In the genomic region with DNA sequence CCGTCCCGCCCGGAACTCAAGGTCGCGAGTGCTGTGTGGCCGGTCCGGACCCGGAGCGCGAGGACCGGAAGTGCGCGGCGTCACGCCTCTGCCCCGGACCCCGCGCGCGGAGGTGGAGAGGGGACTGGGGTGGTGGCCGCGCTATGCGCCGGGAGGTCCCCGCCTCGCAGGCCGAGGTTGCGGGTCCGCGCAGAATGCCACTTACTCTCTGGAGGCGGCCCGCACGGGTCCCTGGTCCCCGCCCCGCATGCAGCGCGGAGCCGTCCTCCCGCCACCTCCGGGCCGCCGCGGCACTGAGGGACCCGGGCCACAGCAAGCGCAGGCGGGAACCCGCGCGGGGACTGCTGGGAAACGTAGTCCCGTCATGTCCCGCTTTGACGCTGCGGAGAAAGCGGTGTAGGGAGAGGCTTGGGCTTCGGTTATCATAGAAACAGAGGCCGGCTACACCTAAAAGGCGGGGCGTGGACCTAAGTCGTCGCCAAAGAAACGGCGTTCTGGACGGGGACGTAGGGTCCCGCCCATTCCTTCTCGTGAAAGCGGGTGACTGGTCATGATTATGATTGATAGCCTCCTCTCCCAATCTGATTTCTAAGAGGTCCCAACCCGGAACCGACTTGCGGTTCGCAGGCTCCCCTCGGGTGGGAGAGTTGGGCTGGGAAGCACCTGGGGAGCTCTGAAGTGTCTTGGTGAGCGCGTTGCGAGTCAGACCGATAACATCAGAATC, we compare ENCODE assay signal across 1 cellular context.
TF ChIP-seq lines count a peak whose summit lies in the region.

A gene (minus strand): TSS at position 295 of the 724 bp plus-strand sequence. CDS start 11,698 bp downstream, outside the sequence.

TF ChIP-seq in WTC11, 78 proteins besides CTCF, POLR2A, EP300 and RAD21 (continued from another document and continues in another):
- TF ChIP-seq, protein P1, sequence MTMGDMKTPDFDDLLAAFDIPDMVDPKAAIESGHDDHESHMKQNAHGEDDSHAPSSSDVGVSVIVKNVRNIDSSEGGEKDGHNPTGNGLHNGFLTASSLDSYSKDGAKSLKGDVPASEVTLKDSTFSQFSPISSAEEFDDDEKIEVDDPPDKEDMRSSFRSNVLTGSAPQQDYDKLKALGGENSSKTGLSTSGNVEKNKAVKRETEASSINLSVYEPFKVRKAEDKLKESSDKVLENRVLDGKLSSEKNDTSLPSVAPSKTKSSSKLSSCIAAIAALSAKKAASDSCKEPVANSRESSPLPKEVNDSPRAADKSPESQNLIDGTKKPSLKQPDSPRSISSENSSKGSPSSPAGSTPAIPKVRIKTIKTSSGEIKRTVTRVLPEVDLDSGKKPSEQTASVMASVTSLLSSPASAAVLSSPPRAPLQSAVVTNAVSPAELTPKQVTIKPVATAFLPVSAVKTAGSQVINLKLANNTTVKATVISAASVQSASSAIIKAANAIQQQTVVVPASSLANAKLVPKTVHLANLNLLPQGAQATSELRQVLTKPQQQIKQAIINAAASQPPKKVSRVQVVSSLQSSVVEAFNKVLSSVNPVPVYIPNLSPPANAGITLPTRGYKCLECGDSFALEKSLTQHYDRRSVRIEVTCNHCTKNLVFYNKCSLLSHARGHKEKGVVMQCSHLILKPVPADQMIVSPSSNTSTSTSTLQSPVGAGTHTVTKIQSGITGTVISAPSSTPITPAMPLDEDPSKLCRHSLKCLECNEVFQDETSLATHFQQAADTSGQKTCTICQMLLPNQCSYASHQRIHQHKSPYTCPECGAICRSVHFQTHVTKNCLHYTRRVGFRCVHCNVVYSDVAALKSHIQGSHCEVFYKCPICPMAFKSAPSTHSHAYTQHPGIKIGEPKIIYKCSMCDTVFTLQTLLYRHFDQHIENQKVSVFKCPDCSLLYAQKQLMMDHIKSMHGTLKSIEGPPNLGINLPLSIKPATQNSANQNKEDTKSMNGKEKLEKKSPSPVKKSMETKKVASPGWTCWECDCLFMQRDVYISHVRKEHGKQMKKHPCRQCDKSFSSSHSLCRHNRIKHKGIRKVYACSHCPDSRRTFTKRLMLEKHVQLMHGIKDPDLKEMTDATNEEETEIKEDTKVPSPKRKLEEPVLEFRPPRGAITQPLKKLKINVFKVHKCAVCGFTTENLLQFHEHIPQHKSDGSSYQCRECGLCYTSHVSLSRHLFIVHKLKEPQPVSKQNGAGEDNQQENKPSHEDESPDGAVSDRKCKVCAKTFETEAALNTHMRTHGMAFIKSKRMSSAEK (CRISPR knock-in tag; IDR thresholded peaks at IDR 0.05; ENCODE audit: borderline replicate concordance) = no peak
- TF ChIP-seq, protein P2, sequence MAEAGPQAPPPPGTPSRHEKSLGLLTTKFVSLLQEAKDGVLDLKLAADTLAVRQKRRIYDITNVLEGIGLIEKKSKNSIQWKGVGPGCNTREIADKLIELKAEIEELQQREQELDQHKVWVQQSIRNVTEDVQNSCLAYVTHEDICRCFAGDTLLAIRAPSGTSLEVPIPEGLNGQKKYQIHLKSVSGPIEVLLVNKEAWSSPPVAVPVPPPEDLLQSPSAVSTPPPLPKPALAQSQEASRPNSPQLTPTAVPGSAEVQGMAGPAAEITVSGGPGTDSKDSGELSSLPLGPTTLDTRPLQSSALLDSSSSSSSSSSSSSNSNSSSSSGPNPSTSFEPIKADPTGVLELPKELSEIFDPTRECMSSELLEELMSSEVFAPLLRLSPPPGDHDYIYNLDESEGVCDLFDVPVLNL (CRISPR knock-in tag; IDR thresholded peaks at IDR 0.05; ENCODE audit: borderline replicate concordance, low read depth) = peak; percentile 76
- TF ChIP-seq ATF1 (CRISPR knock-in tag; IDR thresholded peaks at IDR 0.05) = peak; percentile 10
- TF ChIP-seq NFATC4 (CRISPR knock-in tag; IDR thresholded peaks at IDR 0.05) = no peak; the same call in 1 of the 2 replicates
- TF ChIP-seq, protein P3, sequence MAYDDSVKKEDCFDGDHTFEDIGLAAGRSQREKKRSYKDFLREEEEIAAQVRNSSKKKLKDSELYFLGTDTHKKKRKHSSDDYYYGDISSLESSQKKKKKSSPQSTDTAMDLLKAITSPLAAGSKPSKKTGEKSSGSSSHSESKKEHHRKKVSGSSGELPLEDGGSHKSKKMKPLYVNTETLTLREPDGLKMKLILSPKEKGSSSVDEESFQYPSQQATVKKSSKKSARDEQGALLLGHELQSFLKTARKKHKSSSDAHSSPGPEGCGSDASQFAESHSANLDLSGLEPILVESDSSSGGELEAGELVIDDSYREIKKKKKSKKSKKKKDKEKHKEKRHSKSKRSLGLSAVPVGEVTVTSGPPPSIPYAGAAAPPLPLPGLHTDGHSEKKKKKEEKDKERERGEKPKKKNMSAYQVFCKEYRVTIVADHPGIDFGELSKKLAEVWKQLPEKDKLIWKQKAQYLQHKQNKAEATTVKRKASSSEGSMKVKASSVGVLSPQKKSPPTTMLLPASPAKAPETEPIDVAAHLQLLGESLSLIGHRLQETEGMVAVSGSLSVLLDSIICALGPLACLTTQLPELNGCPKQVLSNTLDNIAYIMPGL (CRISPR knock-in tag; IDR thresholded peaks at IDR 0.05) = peak; percentile 96; the same call in 1 of the 2 replicates
- TF ChIP-seq TCF7 (CRISPR knock-in tag; IDR thresholded peaks at IDR 0.05; ENCODE audit: low read depth) = peak; percentile 87
- peak; percentile 84 for TF ChIP-seq NFE2L1 (CRISPR knock-in tag; IDR thresholded peaks at IDR 0.05)
- TF ChIP-seq, protein P4, sequence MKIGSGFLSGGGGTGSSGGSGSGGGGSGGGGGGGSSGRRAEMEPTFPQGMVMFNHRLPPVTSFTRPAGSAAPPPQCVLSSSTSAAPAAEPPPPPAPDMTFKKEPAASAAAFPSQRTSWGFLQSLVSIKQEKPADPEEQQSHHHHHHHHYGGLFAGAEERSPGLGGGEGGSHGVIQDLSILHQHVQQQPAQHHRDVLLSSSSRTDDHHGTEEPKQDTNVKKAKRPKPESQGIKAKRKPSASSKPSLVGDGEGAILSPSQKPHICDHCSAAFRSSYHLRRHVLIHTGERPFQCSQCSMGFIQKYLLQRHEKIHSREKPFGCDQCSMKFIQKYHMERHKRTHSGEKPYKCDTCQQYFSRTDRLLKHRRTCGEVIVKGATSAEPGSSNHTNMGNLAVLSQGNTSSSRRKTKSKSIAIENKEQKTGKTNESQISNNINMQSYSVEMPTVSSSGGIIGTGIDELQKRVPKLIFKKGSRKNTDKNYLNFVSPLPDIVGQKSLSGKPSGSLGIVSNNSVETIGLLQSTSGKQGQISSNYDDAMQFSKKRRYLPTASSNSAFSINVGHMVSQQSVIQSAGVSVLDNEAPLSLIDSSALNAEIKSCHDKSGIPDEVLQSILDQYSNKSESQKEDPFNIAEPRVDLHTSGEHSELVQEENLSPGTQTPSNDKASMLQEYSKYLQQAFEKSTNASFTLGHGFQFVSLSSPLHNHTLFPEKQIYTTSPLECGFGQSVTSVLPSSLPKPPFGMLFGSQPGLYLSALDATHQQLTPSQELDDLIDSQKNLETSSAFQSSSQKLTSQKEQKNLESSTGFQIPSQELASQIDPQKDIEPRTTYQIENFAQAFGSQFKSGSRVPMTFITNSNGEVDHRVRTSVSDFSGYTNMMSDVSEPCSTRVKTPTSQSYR (CRISPR knock-in tag; IDR thresholded peaks at IDR 0.05) = no peak
- TF ChIP-seq, protein P5, sequence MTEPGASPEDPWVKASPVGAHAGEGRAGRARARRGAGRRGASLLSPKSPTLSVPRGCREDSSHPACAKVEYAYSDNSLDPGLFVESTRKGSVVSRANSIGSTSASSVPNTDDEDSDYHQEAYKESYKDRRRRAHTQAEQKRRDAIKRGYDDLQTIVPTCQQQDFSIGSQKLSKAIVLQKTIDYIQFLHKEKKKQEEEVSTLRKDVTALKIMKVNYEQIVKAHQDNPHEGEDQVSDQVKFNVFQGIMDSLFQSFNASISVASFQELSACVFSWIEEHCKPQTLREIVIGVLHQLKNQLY (CRISPR knock-in tag; IDR thresholded peaks at IDR 0.05) = 0 out of 2 replicates have a peak, but pooled peaks have one; percentile 68
- peak; percentile 53; the same call in 1 of the 2 replicates for TF ChIP-seq ZNF263 (CRISPR knock-in tag; IDR thresholded peaks at IDR 0.05; ENCODE audit: low read depth)
- TF ChIP-seq FOXJ3 (CRISPR knock-in tag; IDR thresholded peaks at IDR 0.05; ENCODE audit: borderline replicate concordance) = no peak
- no peak for TF ChIP-seq SOX15 (CRISPR knock-in tag; IDR thresholded peaks at IDR 0.05)
- TF ChIP-seq EMX1 (CRISPR knock-in tag; IDR thresholded peaks at IDR 0.05) = no peak; the same call in 1 of the 2 replicates
- no peak for TF ChIP-seq JAZF1 (CRISPR knock-in tag; IDR thresholded peaks at IDR 0.05)
- no peak; the same call in 1 of the 2 replicates for TF ChIP-seq TP53 (CRISPR knock-in tag; IDR thresholded peaks at IDR 0.05)
- 0 out of 2 replicates have a peak, but pooled peaks have one; percentile 67 for TF ChIP-seq IRF2 (CRISPR knock-in tag; IDR thresholded peaks at IDR 0.05; ENCODE audit: borderline replicate concordance, low read depth)
- TF ChIP-seq ZNF416 (CRISPR knock-in tag; IDR thresholded peaks at IDR 0.05) = peak; percentile 72; the same call in 1 of the 2 replicates
- TF ChIP-seq, protein P6, sequence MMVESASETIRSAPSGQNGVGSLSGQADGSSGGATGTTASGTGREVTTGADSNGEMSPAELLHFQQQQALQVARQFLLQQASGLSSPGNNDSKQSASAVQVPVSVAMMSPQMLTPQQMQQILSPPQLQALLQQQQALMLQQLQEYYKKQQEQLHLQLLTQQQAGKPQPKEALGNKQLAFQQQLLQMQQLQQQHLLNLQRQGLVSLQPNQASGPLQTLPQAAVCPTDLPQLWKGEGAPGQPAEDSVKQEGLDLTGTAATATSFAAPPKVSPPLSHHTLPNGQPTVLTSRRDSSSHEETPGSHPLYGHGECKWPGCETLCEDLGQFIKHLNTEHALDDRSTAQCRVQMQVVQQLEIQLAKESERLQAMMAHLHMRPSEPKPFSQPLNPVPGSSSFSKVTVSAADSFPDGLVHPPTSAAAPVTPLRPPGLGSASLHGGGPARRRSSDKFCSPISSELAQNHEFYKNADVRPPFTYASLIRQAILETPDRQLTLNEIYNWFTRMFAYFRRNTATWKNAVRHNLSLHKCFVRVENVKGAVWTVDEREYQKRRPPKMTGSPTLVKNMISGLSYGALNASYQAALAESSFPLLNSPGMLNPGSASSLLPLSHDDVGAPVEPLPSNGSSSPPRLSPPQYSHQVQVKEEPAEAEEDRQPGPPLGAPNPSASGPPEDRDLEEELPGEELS (CRISPR knock-in tag; IDR thresholded peaks at IDR 0.05) = no peak
- TF ChIP-seq MYBL2 (CRISPR knock-in tag; IDR thresholded peaks at IDR 0.05) = peak; percentile 93; the same call in 1 of the 2 replicates
- no peak for TF ChIP-seq PRRX2 (CRISPR knock-in tag; IDR thresholded peaks at IDR 0.05)
- no peak for TF ChIP-seq TEAD4 (CRISPR knock-in tag; IDR thresholded peaks at IDR 0.05)
- no peak for TF ChIP-seq SMAD4 (CRISPR knock-in tag; IDR thresholded peaks at IDR 0.05)
- 0 out of 2 replicates have a peak, but pooled peaks have one; percentile 90 for TF ChIP-seq KAT7 (CRISPR knock-in tag; IDR thresholded peaks at IDR 0.05; ENCODE audit: borderline replicate concordance)
- TF ChIP-seq, protein P7, sequence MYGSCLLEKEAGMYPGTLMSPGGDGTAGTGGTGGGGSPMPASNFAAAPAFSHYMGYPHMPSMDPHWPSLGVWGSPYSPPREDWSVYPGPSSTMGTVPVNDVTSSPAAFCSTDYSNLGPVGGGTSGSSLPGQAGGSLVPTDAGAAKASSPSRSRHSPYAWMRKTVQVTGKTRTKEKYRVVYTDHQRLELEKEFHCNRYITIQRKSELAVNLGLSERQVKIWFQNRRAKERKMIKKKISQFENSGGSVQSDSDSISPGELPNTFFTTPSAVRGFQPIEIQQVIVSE (CRISPR knock-in tag; IDR thresholded peaks at IDR 0.05; ENCODE audit: borderline replicate concordance) = no peak
- TF ChIP-seq JUN (CRISPR knock-in tag; IDR thresholded peaks at IDR 0.05) = peak; percentile 76; the same call in 1 of the 2 replicates
- TF ChIP-seq, protein P8, sequence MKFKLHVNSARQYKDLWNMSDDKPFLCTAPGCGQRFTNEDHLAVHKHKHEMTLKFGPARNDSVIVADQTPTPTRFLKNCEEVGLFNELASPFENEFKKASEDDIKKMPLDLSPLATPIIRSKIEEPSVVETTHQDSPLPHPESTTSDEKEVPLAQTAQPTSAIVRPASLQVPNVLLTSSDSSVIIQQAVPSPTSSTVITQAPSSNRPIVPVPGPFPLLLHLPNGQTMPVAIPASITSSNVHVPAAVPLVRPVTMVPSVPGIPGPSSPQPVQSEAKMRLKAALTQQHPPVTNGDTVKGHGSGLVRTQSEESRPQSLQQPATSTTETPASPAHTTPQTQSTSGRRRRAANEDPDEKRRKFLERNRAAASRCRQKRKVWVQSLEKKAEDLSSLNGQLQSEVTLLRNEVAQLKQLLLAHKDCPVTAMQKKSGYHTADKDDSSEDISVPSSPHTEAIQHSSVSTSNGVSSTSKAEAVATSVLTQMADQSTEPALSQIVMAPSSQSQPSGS (CRISPR knock-in tag; IDR thresholded peaks at IDR 0.05; ENCODE audit: borderline replicate concordance, low read depth) = 0 out of 2 replicates have a peak, but pooled peaks have one; percentile 70
- no peak for TF ChIP-seq ZNF232 (CRISPR knock-in tag; IDR thresholded peaks at IDR 0.05)
- peak; percentile 45; the same call in 1 of the 2 replicates for TF ChIP-seq ZNF317 (CRISPR knock-in tag; IDR thresholded peaks at IDR 0.05; ENCODE audit: borderline replicate concordance, low read depth)
- peak; percentile 87 for TF ChIP-seq NFYB (CRISPR knock-in tag; conservative IDR thresholded peaks at IDR 0.05; ENCODE audit: low read depth)
- no peak for TF ChIP-seq OVOL2 (CRISPR knock-in tag; IDR thresholded peaks at IDR 0.05; ENCODE audit: borderline replicate concordance)
- TF ChIP-seq, protein P9, sequence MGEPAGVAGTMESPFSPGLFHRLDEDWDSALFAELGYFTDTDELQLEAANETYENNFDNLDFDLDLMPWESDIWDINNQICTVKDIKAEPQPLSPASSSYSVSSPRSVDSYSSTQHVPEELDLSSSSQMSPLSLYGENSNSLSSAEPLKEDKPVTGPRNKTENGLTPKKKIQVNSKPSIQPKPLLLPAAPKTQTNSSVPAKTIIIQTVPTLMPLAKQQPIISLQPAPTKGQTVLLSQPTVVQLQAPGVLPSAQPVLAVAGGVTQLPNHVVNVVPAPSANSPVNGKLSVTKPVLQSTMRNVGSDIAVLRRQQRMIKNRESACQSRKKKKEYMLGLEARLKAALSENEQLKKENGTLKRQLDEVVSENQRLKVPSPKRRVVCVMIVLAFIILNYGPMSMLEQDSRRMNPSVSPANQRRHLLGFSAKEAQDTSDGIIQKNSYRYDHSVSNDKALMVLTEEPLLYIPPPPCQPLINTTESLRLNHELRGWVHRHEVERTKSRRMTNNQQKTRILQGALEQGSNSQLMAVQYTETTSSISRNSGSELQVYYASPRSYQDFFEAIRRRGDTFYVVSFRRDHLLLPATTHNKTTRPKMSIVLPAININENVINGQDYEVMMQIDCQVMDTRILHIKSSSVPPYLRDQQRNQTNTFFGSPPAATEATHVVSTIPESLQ (CRISPR knock-in tag; IDR thresholded peaks at IDR 0.05) = 0 out of 2 replicates have a peak, but pooled peaks have one; percentile 83
- TF ChIP-seq, protein P10, sequence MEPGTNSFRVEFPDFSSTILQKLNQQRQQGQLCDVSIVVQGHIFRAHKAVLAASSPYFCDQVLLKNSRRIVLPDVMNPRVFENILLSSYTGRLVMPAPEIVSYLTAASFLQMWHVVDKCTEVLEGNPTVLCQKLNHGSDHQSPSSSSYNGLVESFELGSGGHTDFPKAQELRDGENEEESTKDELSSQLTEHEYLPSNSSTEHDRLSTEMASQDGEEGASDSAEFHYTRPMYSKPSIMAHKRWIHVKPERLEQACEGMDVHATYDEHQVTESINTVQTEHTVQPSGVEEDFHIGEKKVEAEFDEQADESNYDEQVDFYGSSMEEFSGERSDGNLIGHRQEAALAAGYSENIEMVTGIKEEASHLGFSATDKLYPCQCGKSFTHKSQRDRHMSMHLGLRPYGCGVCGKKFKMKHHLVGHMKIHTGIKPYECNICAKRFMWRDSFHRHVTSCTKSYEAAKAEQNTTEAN (CRISPR knock-in tag; IDR thresholded peaks at IDR 0.05) = peak; percentile 90
